Comparison of ENCODE assay signal across 9 cellular contexts in the genomic region with DNA sequence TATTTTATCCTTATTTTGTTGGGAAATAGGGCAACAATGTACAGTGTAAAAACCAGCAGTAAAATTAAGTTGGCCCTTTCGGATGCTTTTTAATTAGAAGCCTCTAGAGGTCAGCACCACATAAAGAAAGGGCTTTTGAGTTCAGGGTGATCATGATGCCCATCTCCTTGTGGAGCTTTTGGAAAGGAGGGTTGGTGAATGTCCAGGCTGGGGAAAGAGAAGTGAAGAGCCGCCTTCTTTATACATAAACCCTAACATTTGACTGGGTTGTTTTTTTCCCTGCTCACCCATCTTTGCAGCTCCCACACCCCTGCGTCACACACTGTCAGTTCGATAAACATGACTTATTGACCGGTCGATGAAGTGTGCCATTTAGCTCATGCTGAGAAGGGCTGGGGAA. TPM values are rescaled to one million over a fixed set of nuclear protein-coding genes. Genes with fewer than 3 reads are reported as not detected.
A peak's percentile ranks its signal among the peaks of the same experiment; 100 is the strongest.
DNase-seq lines count a peak whose midpoint lies in the region; ATAC-seq, FAIRE-seq and TF ChIP-seq lines count a peak whose summit lies in the region.
"Had no signal": no experiment of that assay in that cellular context is flagged by ENCODE, and none has a peak within 500 bp of the region (broad histone marks: within the 10 kb centered on the region; RNA-seq: fewer than 3 reads in every experiment).

No MANE protein-coding gene starts in this region.

- H3K4me3 Mint-ChIP-seq in activated CD4-positive, alpha-beta T cell treated with anti-CD3 and anti-CD28 coated beads for 36 hours, result no peak overlapping the region
- H3K4me3 Mint-ChIP-seq: stimulated activated naive CD8-positive, alpha-beta T cell treated with anti-CD3 and anti-CD28 coated beads, Interleukin-15, Interleukin-2, amounts not matched to agents 100 ng/mL and 50 ng/mL, for 24 hours had no signal

- H2BK15ac ChIP-seq in H1 (ENCODE audit: low read length), result no peak overlapping the region

- no peak overlapping the region for H3K23ac ChIP-seq in H1 (ENCODE audit: insufficient read length)

- POLR2A ChIA-PET in activated CD4-positive, alpha-beta T cell treated with anti-CD3 and anti-CD28 coated beads for 36 hours (lab: Charles Lee), result no interaction called here
- POLR2A ChIA-PET in H1 (lab: Charles Lee; ENCODE audit: partially characterized antibody), result interaction anchor here (0.7 kb wide), 1 partner anchor 304 kb away, joined by 3 read pairs; no protein-coding TSS in a partner anchor

- no peaks in the 10 kb centered on the region for H3K36me3 ChIP-seq in H1 (ENCODE audit: control insufficient read depth in 2 of 4, insufficient read depth in 4 of 4, low read length in 3 of 4)

- no peak overlapping the region for H3K4ac ChIP-seq in H1 (replicated peaks; ENCODE audit: insufficient read length, low read depth, low read length)

- H3K4me2 ChIP-seq in H1 (ENCODE audit: insufficient read depth in 1 of 2, low read depth in 2 of 2, low read length in 2 of 2), result no peak overlapping the region

- peak; percentile 86 to 89 for TF ChIP-seq RAD21 in H1 (IDR thresholded peaks at IDR 0.05 in 1 of 2, conservative IDR thresholded peaks at IDR 0.05 in 1 of 2; ENCODE audit: low read depth in 2 of 2, low read length in 2 of 2)

- H3K4me1 Mint-ChIP-seq in activated CD4-positive, alpha-beta T cell treated with anti-CD3 and anti-CD28 coated beads for 36 hours, result peaks cover 38% of the 10 kb centered on the region

- H3K79me1 ChIP-seq in H1 (ENCODE audit: low read depth, low read length), result no peaks in the 10 kb centered on the region

- no peak overlapping the region for H2AFZ ChIP-seq in H1 (ENCODE audit: low read length)

- TF ChIP-seq POLR2A in H1 (IDR thresholded peaks at IDR 0.05; ENCODE audit: control extremely low read depth in 1 of 2, low read depth in 2 of 2, low read length in 2 of 2), result no peak

- H2BK12ac ChIP-seq in H1 (ENCODE audit: low read depth, low read length), result no peak overlapping the region

- no peaks in the 10 kb centered on the region for H3K9me3 ChIP-seq in H1 (ENCODE audit: insufficient read depth in 2 of 2, low read depth in 1 of 2, low read length in 1 of 2)

- DNase-seq in activated CD4-positive, alpha-beta T cell treated with anti-CD3 and anti-CD28 coated beads for 36 hours, result no peak
- DNase-seq in activated CD4-positive, alpha-beta T cell treated with anti-CD3 and anti-CD28 coated beads, Interleukin-2, amount 50 U/mL, for 4 hours, result no peak
- DNase-seq in LoVo (ENCODE audit: low spot score) (peak; percentile 47), RPMI8226 (peak; percentile 52), H1 (ENCODE audit: low read depth in 1 of 2, low spot score in 2 of 2) (no peak), middle frontal gyrus (ENCODE audit: extremely low spot score, low spot score) (peak; percentile 62), NCI-H1048 (lab: John Stamatoyannopoulos, UW) (no peak)
- no peak for DNase-seq in activated CD4-positive, alpha-beta T cell treated with anti-CD3 and anti-CD28 coated beads for 4 hours

- H3K14ac ChIP-seq in H1 (ENCODE audit: insufficient read length), result no peak overlapping the region

- H3K4me1 ChIP-seq in H1 (replicated peaks in 1 of 4; ENCODE audit: control insufficient read depth in 3 of 4, insufficient read depth in 4 of 4, low read length in 3 of 4), result peaks cover 13 to 27% (median 26%) of the 10 kb centered on the region in 4 experiments

- CTCF ChIA-PET in activated CD4-positive, alpha-beta T cell treated with anti-CD3 and anti-CD28 coated beads for 36 hours (lab: Charles Lee), result interaction anchor here (1.0 to 1.6 kb wide), 4 partner anchors 14 to 184 kb away, joined by 3 to 4 read pairs (median 4); no protein-coding TSS in a partner anchor
- CTCF ChIA-PET in H1 (lab: Charles Lee; ENCODE audit: partially characterized antibody), result interaction anchor here (0.6 to 4.6 kb wide), 41 partner anchors 9 to 1613 kb away, joined by 3 to 45 read pairs (median 4); partner anchors contain the start of genes MTURN and NOD1

- no peak overlapping the region for H3K9ac ChIP-seq in H1 (replicated peaks in 1 of 4; ENCODE audit: extremely low read depth in 1 of 4, low read depth in 3 of 4, low read length in 3 of 4)

- H3K27me3 ChIP-seq in H1 (replicated peaks in 1 of 4; ENCODE audit: control insufficient read depth in 3 of 4, extremely low read depth in 1 of 4, insufficient read depth in 3 of 4, low read length in 3 of 4), result peaks cover 0 to 12% (median 6%) of the 10 kb centered on the region in 4 experiments; a peak in 5 of 7 replicates

- H3K79me2 ChIP-seq in H1 (ENCODE audit: control insufficient read depth in 1 of 2, insufficient read depth in 2 of 2, low read length in 2 of 2), result no peaks in the 10 kb centered on the region

- H3K9me3 Mint-ChIP-seq in activated CD4-positive, alpha-beta T cell treated with anti-CD3 and anti-CD28 coated beads for 36 hours (ENCODE audit: low read depth), result no peaks in the 10 kb centered on the region
- H3K9me3 Mint-ChIP-seq: stimulated activated naive CD8-positive, alpha-beta T cell treated with anti-CD3 and anti-CD28 coated beads, Interleukin-15, Interleukin-2, amounts not matched to agents 100 ng/mL and 50 ng/mL, for 24 hours had no signal

- H3K4me3 ChIP-seq in H1 (ENCODE audit: extremely low read depth in 1 of 4, insufficient read depth in 2 of 4, low read depth in 3 of 4, low read length in 4 of 4), result no peak overlapping the region

- H3K27me3 Mint-ChIP-seq in activated CD4-positive, alpha-beta T cell treated with anti-CD3 and anti-CD28 coated beads for 36 hours, result no peaks in the 10 kb centered on the region
- H3K27me3 Mint-ChIP-seq: stimulated activated naive CD8-positive, alpha-beta T cell treated with anti-CD3 and anti-CD28 coated beads, Interleukin-15, Interleukin-2, amounts not matched to agents 100 ng/mL and 50 ng/mL, for 24 hours had no signal

- ATAC-seq in activated CD4-positive, alpha-beta T cell treated with anti-CD3 and anti-CD28 coated beads for 36 hours, result peak; percentile 24

- H3K27ac ChIP-seq in H1 (ENCODE audit: low read depth, low read length), result no peak overlapping the region

- no peak overlapping the region for H2BK120ac ChIP-seq in H1 (replicated peaks; ENCODE audit: low read depth, low read length)

- peaks cover 0 to 2% of the 10 kb centered on the region in 2 experiments for H4K20me1 ChIP-seq in H1 (replicated peaks in 1 of 2; ENCODE audit: control insufficient read depth in 1 of 2, insufficient read depth in 2 of 2, low read length in 2 of 2)

- H2BK5ac ChIP-seq in H1 (ENCODE audit: low read depth, low read length), result no peak overlapping the region

- peak in 2 of 3 experiments; percentile 66 to 75; a peak in 3 of 4 replicates for TF ChIP-seq CTCF in H1 (IDR thresholded peaks at IDR 0.05; ENCODE audit: control extremely low read depth in 1 of 3, insufficient read depth in 1 of 3, low read depth in 1 of 3, low read length in 3 of 3)

- intact Hi-C loops in activated CD4-positive, alpha-beta T cell treated with anti-CD3 and anti-CD28 coated beads for 36 hours (cut with DNase I, micrococcal nuclease), result loop anchor here (1.0 to 10.0 kb wide), 7 partner anchors 120 to 400 kb away; partner anchors contain the start of genes NOD1 (in 1 of the 2) and ZNRF2 (in 1 of the 2)

- no peak overlapping the region for H4K5ac ChIP-seq in H1 (ENCODE audit: insufficient read length, low read depth, low read length)

- H3K23me2 ChIP-seq in H1 (ENCODE audit: low read depth, low read length), result no peaks in the 10 kb centered on the region; the same call in 1 of the 2 replicates

- no peak for TF ChIP-seq EP300 in H1 (IDR thresholded peaks at IDR 0.05; ENCODE audit: borderline replicate concordance in 1 of 2, low read depth in 2 of 2, low read length in 2 of 2)

- H3K18ac ChIP-seq in H1 (ENCODE audit: extremely low read depth, low read length), result no peak overlapping the region

- no peak for FAIRE-seq in H1 (lab: Jason Lieb, UNC)

- no peak overlapping the region for H4K91ac ChIP-seq in H1 (replicated peaks; ENCODE audit: insufficient read length, low read length)

- peaks cover 2% of the 10 kb centered on the region for H3K36me3 Mint-ChIP-seq in activated CD4-positive, alpha-beta T cell treated with anti-CD3 and anti-CD28 coated beads for 36 hours (ENCODE audit: low read depth)

- H3K56ac ChIP-seq in H1 (replicated peaks; ENCODE audit: insufficient read length, low read depth, low read length), result no peak overlapping the region

- peak overlapping the region; percentile 17 for H3K27ac Mint-ChIP-seq in activated CD4-positive, alpha-beta T cell treated with anti-CD3 and anti-CD28 coated beads for 36 hours

- no peak overlapping the region for H2AK5ac ChIP-seq in H1 (ENCODE audit: low read depth, low read length)

- H4K8ac ChIP-seq in H1 (ENCODE audit: extremely low read depth, insufficient read depth, low read length), result no peak overlapping the region

- 75% methylated on average over 6 of the region's 6 CpGs; no CpG with 5 or more reads in 1 of the 2 experiments for WGBS in H1 (ENCODE audit: extremely low coverage in 1 of 2, insufficient coverage in 1 of 2, insufficient read length in 1 of 2, insufficient replicate concordance in 2 of 2, low coverage in 1 of 2, low lambda C conversion rate in 2 of 2, missing lambda C conversion rate in 1 of 2), 2 experiments

- no peak overlapping the region for H2BK20ac ChIP-seq in H1 (ENCODE audit: low read length)

TF ChIP-seq in H1, 55 proteins besides CTCF, POLR2A, EP300 and RAD21:
- TF ChIP-seq CTBP2 (IDR thresholded peaks at IDR 0.05; ENCODE audit: borderline replicate concordance, insufficient read depth, insufficient read length, low read length), result no peak
- TF ChIP-seq HDAC6 (IDR thresholded peaks at IDR 0.05; ENCODE audit: low read depth, low read length), result no peak
- TF ChIP-seq ZNF274 (IDR thresholded peaks at IDR 0.05; ENCODE audit: borderline replicate concordance, extremely low read depth, low read length), result no peak
- TF ChIP-seq CEBPB (IDR thresholded peaks at IDR 0.05; ENCODE audit: low read depth, low read length), result no peak

RNA-seq across cellular contexts. Expression of gene MTURN, which starts 29.8 kb away (rescaled TPM):
- 1 to 10 TPM; 4.2 TPM for total RNA-seq in activated CD4-positive, alpha-beta T cell treated with anti-CD3 and anti-CD28 coated beads for 36 hours
- 5.3 and 5.8 TPM in 2 replicates for total RNA-seq in H1 (2021; fragmentation: NEBNext Ultra II Directional; extraction: Animal tissue kit (Norgen Biotek cat#: 25700))
- polyA plus RNA-seq in H1 (2011; rRNA removed), result 2.2 and 2.6 TPM in 2 replicates
- 4.2 TPM for polyA plus RNA-seq in H1 (2011; cell fraction: cytosol; rRNA removed)
- 6.0 TPM for polyA plus RNA-seq in H1 (2011; cell fraction: nucleus; rRNA removed)
- polyA plus RNA-seq in H1 (2012, experiment 1 of 2), result 4.3 to 5.8 TPM (median 4.6 TPM) in 4 replicates
- 0.85 TPM for polyA plus RNA-seq in H1 (2012, experiment 2 of 2)
- polyA plus RNA-seq in H1 (2013, experiment 1 of 2), result 3.1 TPM
- 2.7 TPM for polyA plus RNA-seq in H1 (2013, experiment 2 of 2)
- polyA minus RNA-seq in H1 (2011; rRNA and poly(A)+ RNA removed), result 5.8 and 5.9 TPM in 2 replicates
- polyA minus RNA-seq in H1 (2011; cell fraction: cytosol; rRNA and poly(A)+ RNA removed), result 3.5 TPM
- 6.3 TPM for polyA minus RNA-seq in H1 (2011; cell fraction: nucleus; rRNA and poly(A)+ RNA removed)

Comparison
In these comparisons a context has a peak if more than half of its experiments do, and no peak if none do; other contexts are left out.
1. DNase-seq: peak in LoVo (single experiment), RPMI8226 (single experiment) and middle frontal gyrus (single experiment); none in activated CD4-positive, alpha-beta T cell treated with anti-CD3 and anti-CD28 coated beads for 36 hours (single experiment), activated CD4-positive, alpha-beta T cell treated with anti-CD3 and anti-CD28 coated beads, Interleukin-2, amount 50 U/mL, for 4 hours (0 of 2), H1 (0 of 2), NCI-H1048 (single experiment) and activated CD4-positive, alpha-beta T cell treated with anti-CD3 and anti-CD28 coated beads for 4 hours (0 of 2).